In the genomic region with DNA sequence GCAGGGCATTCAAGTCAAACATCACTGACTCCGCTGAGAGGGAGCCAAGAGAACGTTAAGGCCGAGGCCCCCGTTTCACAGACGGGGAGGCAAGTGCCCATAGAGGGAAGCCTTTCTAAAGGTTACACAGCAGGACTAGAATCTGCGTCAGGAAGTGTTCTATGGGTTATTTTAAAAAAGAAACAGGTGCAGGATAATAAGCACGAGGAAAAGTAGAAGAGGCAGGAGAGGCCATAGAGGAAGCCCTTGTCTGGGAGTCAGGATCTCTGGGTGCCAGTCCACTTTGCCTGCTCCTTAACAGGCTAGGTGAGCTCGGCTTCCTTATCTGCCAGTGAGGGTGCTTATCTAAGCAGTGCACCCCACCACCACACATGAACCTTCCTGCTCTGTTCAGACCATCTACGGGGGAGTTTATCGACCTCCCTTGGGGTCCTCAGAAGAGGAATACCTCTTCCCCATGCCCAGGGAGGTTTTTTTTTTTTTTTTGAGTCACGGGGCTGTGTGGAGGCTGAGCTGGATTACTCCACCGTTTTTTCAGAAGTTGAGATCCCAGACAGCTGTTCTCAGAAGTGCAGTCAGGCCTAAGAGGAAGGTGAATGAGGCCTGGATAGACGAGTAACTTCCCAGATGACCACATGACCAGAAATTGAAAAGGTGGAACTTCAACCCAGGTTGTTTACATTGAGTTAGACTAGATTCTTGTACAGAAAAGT, we compare ENCODE assay signal across 8 cellular contexts. TPM values are rescaled to one million over a fixed set of nuclear protein-coding genes. Genes with fewer than 3 reads are reported as not detected.
DNase-seq lines count a peak whose midpoint lies in the region; ATAC-seq, FAIRE-seq and TF ChIP-seq lines count a peak whose summit lies in the region.

No MANE protein-coding gene starts in this region.

- peak overlapping the region; percentile 73 to 95 for H3K27ac ChIP-seq in small intestine (ENCODE audit: low read depth in 1 of 2, low read length in 1 of 2)

- no peaks in the 10 kb centered on the region for H3K9me3 Mint-ChIP-seq in activated naive CD4-positive, alpha-beta T cell treated with anti-CD3 and anti-CD28 coated beads, Interleukin-2, amount 50 U/mL, for 24 hours

- peaks cover 13% of the 10 kb centered on the region for H3F3A ChIP-seq in Loucy (ENCODE audit: low read depth)

- DNase-seq in NCI-H2029 treated with DMSO at 0.1 percent for 48 hours (lab: John Stamatoyannopoulos, UW) (peak; percentile 53), NCI-H2029 (lab: John Stamatoyannopoulos, UW) (no peak), small intestine (peak; percentile 32), A172 (ENCODE audit: low spot score) (no peak)

- H3K4me1 ChIP-seq in Loucy (ENCODE audit: insufficient read depth, low read length, poor library complexity, severe bottlenecking) (peaks cover 71% of the 10 kb centered on the region), small intestine (ENCODE audit: control insufficient read depth in 2 of 2, insufficient read depth in 1 of 2, low read depth in 1 of 2, low read length in 1 of 2) (peaks cover 0 to 4% of the 10 kb centered on the region in 2 donors)

- no peak overlapping the region for H2AFZ ChIP-seq in Loucy (ENCODE audit: low read length)

- H3K27ac Mint-ChIP-seq in activated naive CD4-positive, alpha-beta T cell treated with anti-CD3 and anti-CD28 coated beads, Interleukin-2, amount 50 U/mL, for 24 hours, result peak overlapping the region; percentile 94

- H3K27me3 ChIP-seq in Loucy (ENCODE audit: insufficient read depth, low read length, poor library complexity, severe bottlenecking), result peaks cover 11% of the 10 kb centered on the region
- no peaks in the 10 kb centered on the region for H3K27me3 ChIP-seq in small intestine (ENCODE audit: control insufficient read depth in 2 of 2, insufficient read depth in 2 of 2, low read length in 2 of 2)

- 0 out of 2 replicates have a peak, but pooled peaks cover 1% of the 10 kb centered on the region for H3K36me3 ChIP-seq in Loucy (ENCODE audit: insufficient read depth, low read length)
- H3K36me3 ChIP-seq in small intestine (ENCODE audit: control insufficient read depth in 2 of 2, insufficient read depth in 2 of 2, low read length in 2 of 2), result no peaks in the 10 kb centered on the region

- peak overlapping the region; percentile 86 for H3K4me2 ChIP-seq in Loucy (ENCODE audit: low read depth, low read length, poor library complexity, severe bottlenecking)

- 8 to 13% (median 13%) methylated on average over 13 of the region's 13 CpGs for WGBS in small intestine, 3 donors

- H3K4me3 ChIP-seq in Loucy (ENCODE audit: low read length, poor library complexity, severe bottlenecking), result peak overlapping the region; percentile 98
- peak overlapping the region; percentile 62 for H3K4me3 ChIP-seq in iPS-18c (ENCODE audit: insufficient read depth, low read depth, low read length)
- H3K4me3 ChIP-seq in small intestine (ENCODE audit: low read depth in 1 of 2, low read length in 2 of 2), result peak overlapping the region; percentile 8 to 96

- H4K20me1 ChIP-seq in Loucy (ENCODE audit: insufficient read depth, low read length, poor library complexity, severe bottlenecking), result peaks cover 33% of the 10 kb centered on the region

- no peaks in the 10 kb centered on the region for H3K36me3 Mint-ChIP-seq in activated naive CD4-positive, alpha-beta T cell treated with anti-CD3 and anti-CD28 coated beads, Interleukin-2, amount 50 U/mL, for 24 hours

- no peak for TF ChIP-seq CTCF in Loucy (conservative IDR thresholded peaks at IDR 0.05; ENCODE audit: low read length)

- H3K4me3 Mint-ChIP-seq in activated naive CD4-positive, alpha-beta T cell treated with anti-CD3 and anti-CD28 coated beads, Interleukin-2, amount 50 U/mL, for 24 hours, result peak overlapping the region; percentile 86

- no peaks in the 10 kb centered on the region for H3K9me2 ChIP-seq in Loucy (replicated peaks; ENCODE audit: low read depth, low read length)

- no peak for FAIRE-seq in small intestine (lab: Jason Lieb, UNC)

- H3K4me1 Mint-ChIP-seq in activated naive CD4-positive, alpha-beta T cell treated with anti-CD3 and anti-CD28 coated beads, Interleukin-2, amount 50 U/mL, for 24 hours, result peaks cover 41% of the 10 kb centered on the region

- no peaks in the 10 kb centered on the region for H3K27me3 Mint-ChIP-seq in activated naive CD4-positive, alpha-beta T cell treated with anti-CD3 and anti-CD28 coated beads, Interleukin-2, amount 50 U/mL, for 24 hours

- H3K9me3 ChIP-seq in Loucy (ENCODE audit: insufficient read depth, low read depth, low read length), result no peaks in the 10 kb centered on the region
- H3K9me3 ChIP-seq in iPS-18c (ENCODE audit: control insufficient read depth, insufficient read depth, low read length), result no peaks in the 10 kb centered on the region
- no peaks in the 10 kb centered on the region for H3K9me3 ChIP-seq in small intestine (ENCODE audit: control insufficient read depth, low read depth)

- peaks cover 56% of the 10 kb centered on the region for H3K79me2 ChIP-seq in Loucy (ENCODE audit: insufficient read depth, low read length)

- peak overlapping the region; percentile 96 for H3K9ac ChIP-seq in Loucy (ENCODE audit: low read depth, low read length, poor library complexity, severe bottlenecking)

- ATAC-seq in esophagus mucosa, result no peak

RNA-seq across cellular contexts. Expression of a gene that starts 1.2 kb away (rescaled TPM):
- polyA plus RNA-seq in small intestine, result 10 to 100 TPM in 1 of 3 donors, 1 to 10 TPM in 2; 2.0 to 10.8 (median 5.1) TPM
- 6.3 and 8.7 TPM in 2 replicates for total RNA-seq in A172 (2014; rRNA removed; shearing (Covaris generic))
- total RNA-seq in esophagus mucosa, result 7.3 TPM

Comparison
In these comparisons a context has a peak if more than half of its experiments do, and no peak if none do; other contexts are left out.
1. DNase-seq: peak in NCI-H2029 treated with DMSO at 0.1 percent for 48 hours (single experiment) and small intestine (single experiment); none in NCI-H2029 (single experiment) and A172 (single experiment).
2. Peak in every context shown above with its lines, with median percentiles within 50 percentile points of each other: H3K4me3 ChIP-seq.